Comparison of ENCODE assay signal across 17 cellular contexts in genomic region chr13:43244482-43244881, GRCh38.
DNase-seq lines count a peak whose midpoint lies in the region; ATAC-seq and TF ChIP-seq lines count a peak whose summit lies in the region.
"Had no signal": no experiment of that assay in that cellular context is flagged by ENCODE, and none has a peak within 500 bp of the region (broad histone marks: within the 10 kb centered on the region; RNA-seq: fewer than 3 reads in every experiment).

No MANE protein-coding gene starts in this region.

- no peak for TF ChIP-seq EP300 in esophagus muscularis mucosa (IDR thresholded peaks at IDR 0.05)

- H3K9me3 ChIP-seq in esophagus muscularis mucosa: no peaks in the 10 kb centered on the region
- H3K9me3 ChIP-seq: MG63, SJSA1 had no signal

- 91% methylated on average over 5 of the region's 5 CpGs for WGBS in esophagus muscularis mucosa

- H3K4me3 ChIP-seq in esophagus muscularis mucosa: no peak overlapping the region
- H3K4me3 ChIP-seq: GM23338, MG63, SJSA1 had no signal

- H3K27me3 Mint-ChIP-seq in HFFc6 (ENCODE audit: insufficient read depth) (no peaks in the 10 kb centered on the region), natural killer cell (ENCODE audit: low read depth in 2 of 2) (peaks cover 7 to 18% of the 10 kb centered on the region in 2 donors)

- no peaks in the 10 kb centered on the region for H3K4me1 ChIP-seq in esophagus muscularis mucosa

- no peak overlapping the region for H3K27ac ChIP-seq in esophagus muscularis mucosa (replicated peaks in 1 of 4)
- H3K27ac ChIP-seq: RWPE1 had no signal

- H3K36me3 Mint-ChIP-seq in HFFc6 (ENCODE audit: low read depth): peaks cover 5% of the 10 kb centered on the region; the same call in 1 of the 2 replicates
- H3K36me3 Mint-ChIP-seq in natural killer cell: no peaks in the 10 kb centered on the region
- H3K36me3 Mint-ChIP-seq: CD4-positive, CD25-positive, alpha-beta regulatory T cell had no signal

- intact Hi-C loops in esophagus muscularis mucosa (cut with DNase I) (no loop called here), natural killer cell (cut with micrococcal nuclease) (no loop called here)

- ATAC-seq in natural killer cell: no peak
- no peak for ATAC-seq in HG03139 (IDR thresholded peaks at IDR 0.05; ENCODE audit: unreplicated experiment)
- ATAC-seq: GM23338 had no signal

- TF ChIP-seq POLR2A in esophagus muscularis mucosa (IDR thresholded peaks at IDR 0.05; ENCODE audit: low read depth): no peak

- H3K4me3 Mint-ChIP-seq in HFFc6 (0 out of 2 replicates have a peak overlapping the region, but pooled peaks have one; percentile 54), natural killer cell (no peak overlapping the region)
- H3K4me3 Mint-ChIP-seq: B cell; CD4-positive, CD25-positive, alpha-beta regulatory T cell; GM23338 had no signal

- TF ChIP-seq CTCF in HFFc6 (IDR thresholded peaks at IDR 0.05): no peak
- TF ChIP-seq CTCF in esophagus muscularis mucosa (IDR thresholded peaks at IDR 0.05): no peak
- no peak for TF ChIP-seq CTCF in natural killer cell (IDR thresholded peaks at IDR 0.05)

- no peaks in the 10 kb centered on the region for H3K36me3 ChIP-seq in esophagus muscularis mucosa
- H3K36me3 ChIP-seq: MG63, SJSA1 had no signal

- DNase-seq in HFFc6 (no peak), OCI-M1 (lab: John Stamatoyannopoulos, UW) (peak; percentile 71), esophagus muscularis mucosa (ENCODE audit: extremely low spot score) (peak; percentile 81), NCI-H226 (no peak), natural killer cell (no peak)
- no peak for DNase-seq in activated CD4-positive, alpha-beta T cell treated with anti-CD3 and anti-CD28 coated beads for 4 hours
- DNase-seq: CD4-positive, CD25-positive, alpha-beta regulatory T cell; MG63; NCI-H187 treated with DMSO at 0.1 percent for 48 hours; NCI-H446; NCI-H69; NK-92 treated with Interleukin-12 subunit alpha and Interleukin-12 subunit beta, amount 100 ng/mL, for 24 hours had no signal

- H3K27me3 ChIP-seq in esophagus muscularis mucosa: no peaks in the 10 kb centered on the region
- H3K27me3 ChIP-seq: MG63, SJSA1 had no signal

- H3K9me3 Mint-ChIP-seq in HFFc6: no peaks in the 10 kb centered on the region
- H3K9me3 Mint-ChIP-seq in natural killer cell: no peaks in the 10 kb centered on the region
- H3K9me3 Mint-ChIP-seq: CD4-positive, CD25-positive, alpha-beta regulatory T cell; GM23338 had no signal

- peaks cover 73% of the 10 kb centered on the region for H3K4me1 Mint-ChIP-seq in HFFc6 (ENCODE audit: low read depth)
- peaks cover 14 to 18% of the 10 kb centered on the region in 2 donors for H3K4me1 Mint-ChIP-seq in natural killer cell
- H3K4me1 Mint-ChIP-seq: CD4-positive, CD25-positive, alpha-beta regulatory T cell had no signal

- H3K27ac Mint-ChIP-seq in HFFc6 (peak overlapping the region; percentile 90), natural killer cell (no peak overlapping the region)
- H3K27ac Mint-ChIP-seq: B cell, GM23338 had no signal

Comparison
In these comparisons a context has a peak if more than half of its experiments do, and no peak if none do; other contexts are left out.
1. DNase-seq: peak in OCI-M1 (single experiment) and esophagus muscularis mucosa (single experiment); none in HFFc6 (single experiment), NCI-H226 (single experiment), activated CD4-positive, alpha-beta T cell treated with anti-CD3 and anti-CD28 coated beads for 4 hours (0 of 2) and natural killer cell (single experiment).